In genomic region chr2:235813398-235813797, GRCh38 we compare ENCODE assay signal across 18 cellular contexts.
"Had no signal": no experiment of that assay in that cellular context is flagged by ENCODE, and none has a peak within 500 bp of the region (broad histone marks: within the 10 kb centered on the region; RNA-seq: fewer than 3 reads in every experiment).

No MANE protein-coding gene starts in this region.

- H3K4me3 ChIP-seq: coronary artery, dorsolateral prefrontal cortex, esophagus muscularis mucosa, gastroesophageal sphincter, heart left ventricle, hepatocyte, left lung, lower lobe of right lung had no signal

- ATAC-seq: foreskin keratinocyte, gastroesophageal sphincter, heart left ventricle, left cardiac atrium, left lung, left ventricle myocardium superior, lower lobe of right lung had no signal

- DNase-seq: dermis blood vessel endothelial cell; dorsolateral prefrontal cortex; effector CD4-positive, alpha-beta T cell; effector memory CD4-positive, alpha-beta T cell; foreskin keratinocyte; heart left ventricle; hypothalamus; immature natural killer cell; left cardiac atrium; left lung; left ventricle myocardium superior; lower lobe of right lung; mesenchymal stem cell had no signal

- H3K27ac ChIP-seq: coronary artery, dorsolateral prefrontal cortex, foreskin keratinocyte, heart left ventricle, hepatocyte, left lung, lower lobe of right lung had no signal

- H3K9me3 Mint-ChIP-seq: immature natural killer cell, mesothelial cell of epicardium had no signal

- H3K4me1 Mint-ChIP-seq: immature natural killer cell, mesothelial cell of epicardium had no signal

- H3K9me3 ChIP-seq: esophagus muscularis mucosa, gastroesophageal sphincter, heart left ventricle, left lung, lower lobe of right lung had no signal

- H3K27me3 ChIP-seq: dorsolateral prefrontal cortex, esophagus muscularis mucosa, foreskin keratinocyte, gastroesophageal sphincter, heart left ventricle, hepatocyte, left lung had no signal

- H3K4me1 ChIP-seq: foreskin keratinocyte, heart left ventricle, left lung, lower lobe of right lung had no signal

- H3K4me3 Mint-ChIP-seq: immature natural killer cell, mesothelial cell of epicardium had no signal

- H3K27ac Mint-ChIP-seq: mesothelial cell of epicardium had no signal
